Comparison of ENCODE assay signal across 1 cellular context in genomic region chr4:88284378-88285234, GRCh38.
TF ChIP-seq lines count a peak whose summit lies in the region.

Gene PPM1K, minus strand, starts transcription at chr4:88284561. Its CDS starts 5,978 bp downstream, at chr4:88278583.

TF ChIP-seq in HepG2, 621 proteins besides CTCF, POLR2A, EP300 and RAD21 (continued from another document and continues in another):
- TF ChIP-seq, protein P1, sequence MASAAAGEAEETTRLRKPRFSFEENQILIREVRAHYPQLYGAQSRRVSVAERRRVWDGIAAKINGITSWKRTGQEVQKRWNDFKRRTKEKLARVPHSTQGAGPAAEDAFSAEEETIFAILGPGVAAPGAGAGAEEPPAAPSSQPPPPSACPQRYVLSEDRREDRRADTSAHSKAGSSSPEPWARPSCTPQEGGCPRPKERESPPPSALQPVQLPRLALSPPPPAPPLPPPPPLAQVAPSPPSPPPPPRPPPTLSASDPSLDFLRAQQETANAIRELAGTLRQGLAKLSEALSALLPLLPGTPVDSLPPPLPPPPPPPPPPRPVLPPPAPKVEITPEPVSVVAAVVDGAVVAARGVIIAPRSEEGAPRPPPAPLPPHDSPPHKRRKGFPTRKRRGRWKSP (CRISPR knock-in tag; IDR thresholded peaks at IDR 0.05) = peak; percentile 81
- TF ChIP-seq SKI (IDR thresholded peaks at IDR 0.05; ENCODE audit: partially characterized antibody) = peak; percentile 44
- no peak for TF ChIP-seq SETDB1 (CRISPR knock-in tag; IDR thresholded peaks at IDR 0.05; ENCODE audit: borderline replicate concordance)
- TF ChIP-seq RARG (CRISPR knock-in tag; IDR thresholded peaks at IDR 0.05; ENCODE audit: low read depth) = no peak
- TF ChIP-seq ZHX2 (IDR thresholded peaks at IDR 0.05; ENCODE audit: low read depth) = 0 out of 2 replicates have a peak, but pooled peaks have one; percentile 44
- no peak for TF ChIP-seq ZHX2 (CRISPR knock-in tag; IDR thresholded peaks at IDR 0.05; ENCODE audit: borderline replicate concordance)
- TF ChIP-seq TEAD3 (CRISPR knock-in tag; optimal IDR thresholded peaks at IDR 0.05; ENCODE audit: borderline replicate concordance) = peak; percentile 82
- TF ChIP-seq ZNF775 (CRISPR knock-in tag; IDR thresholded peaks at IDR 0.05; ENCODE audit: borderline replicate concordance) = no peak
- no peak for TF ChIP-seq ZBTB38 (CRISPR knock-in tag; IDR thresholded peaks at IDR 0.05)
- peak; percentile 39; the same call in 1 of the 2 replicates for TF ChIP-seq RFX5 (IDR thresholded peaks at IDR 0.05; ENCODE audit: low read depth, low read length)
- TF ChIP-seq DR1 (CRISPR knock-in tag; IDR thresholded peaks at IDR 0.05) = peak; percentile 70; the same call in 1 of the 2 replicates
- peak; percentile 89 for TF ChIP-seq ATF2 (CRISPR knock-in tag; IDR thresholded peaks at IDR 0.05)
- no peak for TF ChIP-seq ZNF562 (CRISPR knock-in tag; IDR thresholded peaks at IDR 0.05; ENCODE audit: borderline replicate concordance)
- TF ChIP-seq, protein P2, sequence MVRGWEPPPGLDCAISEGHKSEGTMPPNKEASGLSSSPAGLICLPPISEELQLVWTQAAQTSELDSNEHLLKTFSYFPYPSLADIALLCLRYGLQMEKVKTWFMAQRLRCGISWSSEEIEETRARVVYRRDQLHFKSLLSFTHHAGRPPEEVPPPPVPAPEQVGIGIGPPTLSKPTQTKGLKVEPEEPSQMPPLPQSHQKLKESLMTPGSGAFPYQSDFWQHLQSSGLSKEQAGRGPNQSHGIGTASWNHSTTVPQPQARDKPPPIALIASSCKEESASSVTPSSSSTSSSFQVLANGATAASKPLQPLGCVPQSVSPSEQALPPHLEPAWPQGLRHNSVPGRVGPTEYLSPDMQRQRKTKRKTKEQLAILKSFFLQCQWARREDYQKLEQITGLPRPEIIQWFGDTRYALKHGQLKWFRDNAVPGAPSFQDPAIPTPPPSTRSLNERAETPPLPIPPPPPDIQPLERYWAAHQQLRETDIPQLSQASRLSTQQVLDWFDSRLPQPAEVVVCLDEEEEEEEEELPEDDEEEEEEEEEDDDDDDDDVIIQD (CRISPR knock-in tag; IDR thresholded peaks at IDR 0.05; ENCODE audit: low read depth) = peak; percentile 87; the same call in 1 of the 2 replicates
- no peak for TF ChIP-seq ZNF670 (CRISPR knock-in tag; IDR thresholded peaks at IDR 0.05; ENCODE audit: borderline replicate concordance)
- TF ChIP-seq ZSCAN9 (CRISPR knock-in tag; IDR thresholded peaks at IDR 0.05; ENCODE audit: borderline replicate concordance) = no peak
- 0 out of 2 replicates have a peak, but pooled peaks have one; percentile 25 for TF ChIP-seq ZSCAN25 (CRISPR knock-in tag; IDR thresholded peaks at IDR 0.05)
- TF ChIP-seq YEATS4 (CRISPR knock-in tag; IDR thresholded peaks at IDR 0.05; ENCODE audit: borderline replicate concordance) = peak; percentile 78; the same call in 1 of the 2 replicates
- peak; percentile 51; the same call in 1 of the 2 replicates for TF ChIP-seq ARNT2 (CRISPR knock-in tag; IDR thresholded peaks at IDR 0.05; ENCODE audit: low read depth)
- TF ChIP-seq SP4 (CRISPR knock-in tag; IDR thresholded peaks at IDR 0.05) = peak; percentile 93
- peak; percentile 73; the same call in 1 of the 2 replicates for TF ChIP-seq ZNF788 (CRISPR knock-in tag; IDR thresholded peaks at IDR 0.05; ENCODE audit: borderline replicate concordance)
- 0 out of 2 replicates have a peak, but pooled peaks have one; percentile 25 for TF ChIP-seq ZNF33B (CRISPR knock-in tag; IDR thresholded peaks at IDR 0.05)
- peak; percentile 61; the same call in 1 of the 3 replicates for TF ChIP-seq MXI1 (IDR thresholded peaks at IDR 0.05; ENCODE audit: borderline replicate concordance, low read depth, low read length)
- TF ChIP-seq, protein P3, sequence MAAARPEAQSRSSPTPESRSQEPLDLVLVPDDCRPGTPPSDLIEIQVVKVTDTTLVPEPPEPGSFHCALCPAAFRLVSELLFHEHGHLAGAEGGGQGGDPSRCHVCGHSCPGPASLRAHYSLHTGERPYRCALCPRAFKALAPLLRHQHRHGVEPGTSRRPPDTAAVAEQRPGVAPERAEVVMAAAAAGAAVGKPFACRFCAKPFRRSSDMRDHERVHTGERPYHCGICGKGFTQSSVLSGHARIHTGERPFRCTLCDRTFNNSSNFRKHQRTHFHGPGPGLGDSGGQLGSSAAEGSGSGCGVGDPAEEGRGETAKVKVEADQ (CRISPR knock-in tag; IDR thresholded peaks at IDR 0.05; ENCODE audit: borderline replicate concordance) = no peak
- TF ChIP-seq, protein P4, sequence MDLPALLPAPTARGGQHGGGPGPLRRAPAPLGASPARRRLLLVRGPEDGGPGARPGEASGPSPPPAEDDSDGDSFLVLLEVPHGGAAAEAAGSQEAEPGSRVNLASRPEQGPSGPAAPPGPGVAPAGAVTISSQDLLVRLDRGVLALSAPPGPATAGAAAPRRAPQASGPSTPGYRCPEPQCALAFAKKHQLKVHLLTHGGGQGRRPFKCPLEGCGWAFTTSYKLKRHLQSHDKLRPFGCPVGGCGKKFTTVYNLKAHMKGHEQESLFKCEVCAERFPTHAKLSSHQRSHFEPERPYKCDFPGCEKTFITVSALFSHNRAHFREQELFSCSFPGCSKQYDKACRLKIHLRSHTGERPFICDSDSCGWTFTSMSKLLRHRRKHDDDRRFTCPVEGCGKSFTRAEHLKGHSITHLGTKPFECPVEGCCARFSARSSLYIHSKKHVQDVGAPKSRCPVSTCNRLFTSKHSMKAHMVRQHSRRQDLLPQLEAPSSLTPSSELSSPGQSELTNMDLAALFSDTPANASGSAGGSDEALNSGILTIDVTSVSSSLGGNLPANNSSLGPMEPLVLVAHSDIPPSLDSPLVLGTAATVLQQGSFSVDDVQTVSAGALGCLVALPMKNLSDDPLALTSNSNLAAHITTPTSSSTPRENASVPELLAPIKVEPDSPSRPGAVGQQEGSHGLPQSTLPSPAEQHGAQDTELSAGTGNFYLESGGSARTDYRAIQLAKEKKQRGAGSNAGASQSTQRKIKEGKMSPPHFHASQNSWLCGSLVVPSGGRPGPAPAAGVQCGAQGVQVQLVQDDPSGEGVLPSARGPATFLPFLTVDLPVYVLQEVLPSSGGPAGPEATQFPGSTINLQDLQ (CRISPR knock-in tag; IDR thresholded peaks at IDR 0.05) = no peak
- TF ChIP-seq, protein P5, sequence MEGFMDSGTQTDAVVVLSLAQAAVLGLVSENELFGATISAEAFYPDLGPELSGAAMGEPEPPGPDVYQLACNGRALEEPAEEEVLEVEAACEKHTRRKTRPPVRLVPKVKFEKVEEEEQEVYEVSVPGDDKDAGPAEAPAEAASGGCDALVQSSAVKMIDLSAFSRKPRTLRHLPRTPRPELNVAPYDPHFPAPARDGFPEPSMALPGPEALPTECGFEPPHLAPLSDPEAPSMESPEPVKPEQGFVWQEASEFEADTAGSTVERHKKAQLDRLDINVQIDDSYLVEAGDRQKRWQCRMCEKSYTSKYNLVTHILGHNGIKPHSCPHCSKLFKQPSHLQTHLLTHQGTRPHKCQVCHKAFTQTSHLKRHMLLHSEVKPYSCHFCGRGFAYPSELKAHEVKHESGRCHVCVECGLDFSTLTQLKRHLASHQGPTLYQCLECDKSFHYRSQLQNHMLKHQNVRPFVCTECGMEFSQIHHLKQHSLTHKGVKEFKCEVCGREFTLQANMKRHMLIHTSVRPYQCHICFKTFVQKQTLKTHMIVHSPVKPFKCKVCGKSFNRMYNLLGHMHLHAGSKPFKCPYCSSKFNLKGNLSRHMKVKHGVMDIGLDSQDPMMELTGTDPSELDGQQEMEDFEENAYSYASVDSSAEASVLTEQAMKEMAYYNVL (CRISPR knock-in tag; IDR thresholded peaks at IDR 0.05; ENCODE audit: borderline replicate concordance) = peak; percentile 61; the same call in 1 of the 2 replicates
- 0 out of 2 replicates have a peak, but pooled peaks have one; percentile 49 for TF ChIP-seq DMAP1 (CRISPR knock-in tag; IDR thresholded peaks at IDR 0.05)
- no peak; the same call in none of the 2 replicates for TF ChIP-seq ZNF777 (CRISPR knock-in tag; IDR thresholded peaks at IDR 0.05)
- TF ChIP-seq PBX3 (CRISPR knock-in tag; IDR thresholded peaks at IDR 0.05; ENCODE audit: borderline replicate concordance) = peak; percentile 59; the same call in 1 of the 2 replicates
- TF ChIP-seq PBX2 (CRISPR knock-in tag; IDR thresholded peaks at IDR 0.05) = peak; percentile 95
- TF ChIP-seq, protein P6, sequence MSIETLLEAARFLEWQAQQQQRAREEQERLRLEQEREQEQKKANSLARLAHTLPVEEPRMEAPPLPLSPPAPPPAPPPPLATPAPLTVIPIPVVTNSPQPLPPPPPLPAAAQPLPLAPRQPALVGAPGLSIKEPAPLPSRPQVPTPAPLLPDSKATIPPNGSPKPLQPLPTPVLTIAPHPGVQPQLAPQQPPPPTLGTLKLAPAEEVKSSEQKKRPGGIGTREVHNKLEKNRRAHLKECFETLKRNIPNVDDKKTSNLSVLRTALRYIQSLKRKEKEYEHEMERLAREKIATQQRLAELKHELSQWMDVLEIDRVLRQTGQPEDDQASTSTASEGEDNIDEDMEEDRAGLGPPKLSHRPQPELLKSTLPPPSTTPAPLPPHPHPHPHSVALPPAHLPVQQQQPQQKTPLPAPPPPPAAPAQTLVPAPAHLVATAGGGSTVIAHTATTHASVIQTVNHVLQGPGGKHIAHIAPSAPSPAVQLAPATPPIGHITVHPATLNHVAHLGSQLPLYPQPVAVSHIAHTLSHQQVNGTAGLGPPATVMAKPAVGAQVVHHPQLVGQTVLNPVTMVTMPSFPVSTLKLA (IDR thresholded peaks at IDR 0.05) = peak; percentile 3; the same call in 1 of the 2 replicates
- 0 out of 4 replicates have a peak, but pooled peaks of 1 of the 2 experiments have one; percentile 1 for TF ChIP-seq MAFK (conservative IDR thresholded peaks at IDR 0.05 in 1 of 2, IDR thresholded peaks at IDR 0.05 in 1 of 2; ENCODE audit: low read length in 2 of 2)
- TF ChIP-seq RFXANK (CRISPR knock-in tag; IDR thresholded peaks at IDR 0.05) = 0 out of 2 replicates have a peak, but pooled peaks have one; percentile 46
